ENCODE assay signal across 8 cellular contexts in the genomic region with DNA sequence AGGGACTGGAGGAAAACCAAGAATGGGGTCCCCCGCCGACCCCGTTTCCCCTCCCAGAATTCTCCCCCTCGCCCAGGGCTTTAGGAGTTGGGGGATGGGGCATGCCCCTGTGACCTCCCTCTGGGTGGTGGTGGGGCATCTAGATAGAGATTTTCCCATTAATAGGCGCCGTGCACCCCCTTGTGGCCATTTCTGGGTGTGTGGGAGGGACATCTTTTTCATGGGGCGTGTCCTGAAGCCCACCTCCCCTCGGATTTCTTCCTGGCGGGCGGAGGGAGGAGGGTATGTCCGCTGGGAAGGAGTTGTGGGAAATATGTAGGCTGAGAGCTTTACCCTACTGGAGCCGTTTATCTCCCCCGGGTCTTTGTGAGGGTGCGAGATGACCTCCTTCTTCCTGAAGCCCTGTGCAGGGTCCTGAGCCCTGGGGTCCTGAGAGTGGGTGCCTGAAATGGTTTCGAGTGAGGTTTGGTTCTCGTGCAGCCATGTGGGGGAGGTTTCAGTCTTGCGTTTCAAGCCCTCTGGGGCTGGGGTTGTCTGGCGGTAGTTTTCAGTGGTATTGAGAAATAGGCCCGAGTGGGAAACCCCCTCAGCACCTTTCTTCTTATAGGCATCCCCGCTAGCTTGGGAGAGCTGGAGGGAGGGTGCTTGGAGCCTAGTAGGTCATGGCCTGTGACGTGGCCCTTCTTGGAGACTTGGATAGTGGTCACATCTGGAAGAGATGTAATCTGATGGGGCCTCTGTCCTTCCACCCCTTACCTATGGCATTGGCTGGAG. TPM values are rescaled to one million over a fixed set of nuclear protein-coding genes. Genes with fewer than 3 reads are reported as not detected.
DNase-seq lines count a peak whose midpoint lies in the region; ATAC-seq and TF ChIP-seq lines count a peak whose summit lies in the region.

No MANE protein-coding gene starts in this region.

- no peaks in the 10 kb centered on the region for H3K36me3 ChIP-seq in colonic mucosa

- peak overlapping the region; percentile 82 to 97 for H3K9ac ChIP-seq in colonic mucosa (ENCODE audit: low read depth in 2 of 2, low read length in 2 of 2)

- H3K27ac ChIP-seq in colonic mucosa, result peak overlapping the region; percentile 88

- H3K9me3 ChIP-seq in colonic mucosa, result no peaks in the 10 kb centered on the region

- peak; percentile 37 for DNase-seq in 8988T
- peak; percentile 86 for DNase-seq in GM13977 (ENCODE audit: low spot score)
- DNase-seq in NCI-H345 (lab: John Stamatoyannopoulos, UW), result peak; percentile 62
- peak; percentile 76 to 84 for DNase-seq in activated CD4-positive, alpha-beta T cell treated with anti-CD3 and anti-CD28 coated beads for 4 hours
- DNase-seq in colonic mucosa, result peak; percentile 86
- DNase-seq in lower leg skin (ENCODE audit: low spot score in 2 of 2), result peak; percentile 72 to 95
- peak; percentile 65 to 79 (median 65) for DNase-seq in stimulated activated CD4-positive, alpha-beta T cell treated with anti-CD3 and anti-CD28 coated beads, TNF-alpha, amount 100 ng/mL, for 24 hours (ENCODE audit: low read depth in 3 of 3)

- TF ChIP-seq POLR2A in lower leg skin (IDR thresholded peaks at IDR 0.05), result no peak

- H3K4me1 ChIP-seq in colonic mucosa, result peaks cover 12% of the 10 kb centered on the region

- H3K4me3 ChIP-seq in colonic mucosa (peak overlapping the region; percentile 66), lower leg skin (ENCODE audit: low read depth, poor library complexity, severe bottlenecking) (peak overlapping the region; percentile 80)

- 2 to 3% methylated on average over 21 of the region's 21 CpGs for WGBS in lower leg skin, 2 donors

- ATAC-seq in GM18909 (IDR thresholded peaks at IDR 0.05; ENCODE audit: poor library complexity, unreplicated experiment), result no peak

- peak; percentile 56 for TF ChIP-seq CTCF in GM13977 (IDR thresholded peaks at IDR 0.05; ENCODE audit: extremely low read depth, insufficient read depth, missing control alignments)
- peak; percentile 39 for TF ChIP-seq CTCF in colonic mucosa (IDR thresholded peaks at IDR 0.05)
- no peak for TF ChIP-seq CTCF in lower leg skin (IDR thresholded peaks at IDR 0.05)

- in situ Hi-C loops in GM13977 (cut with MboI; ENCODE audit: low pct_unique_long_range_greater_than_20kb, low sequenced_read_pairs, unreplicated experiment), result no loop called here

- intact Hi-C loops in colonic mucosa (cut with DNase I) (no loop called here), lower leg skin (cut with DNase I; ENCODE audit: low total_unique reads) (no loop called here)

- no peaks in the 10 kb centered on the region for H3K27me3 ChIP-seq in colonic mucosa

RNA-seq across cellular contexts. Expression of gene PRMT1, which starts 1.0 kb away (rescaled TPM):
- total RNA-seq in colonic mucosa, result 100 to 1,000 TPM in 1 of 2 donors, 10 to 100 TPM in 1; 81.3 to 177 TPM
- total RNA-seq in lower leg skin, result 100 to 1,000 TPM; 102 to 117 (median 108) TPM

RNA-seq across cellular contexts. Expression of gene ADM5, which starts 11.3 kb away (rescaled TPM):
- total RNA-seq in colonic mucosa, result 1 to 10 TPM in 1 of 2 donors, under 1 TPM in 1; 0.24 to 2.0 TPM
- 1 to 10 TPM in 3 of 4 donors, under 1 TPM in 1; 0.49 to 3.7 (median 3.5) TPM for total RNA-seq in lower leg skin

RNA-seq across cellular contexts. Expression of gene BCL2L12, which starts 12.4 kb away (rescaled TPM):
- total RNA-seq in colonic mucosa, result 10 to 100 TPM; 17.4 to 60.9 TPM
- 1 to 10 TPM; 6.1 to 9.2 (median 6.6) TPM for total RNA-seq in lower leg skin

RNA-seq across cellular contexts. Expression of gene IRF3, which starts 12.4 kb away (rescaled TPM):
- total RNA-seq in colonic mucosa (100 to 1,000 TPM in 1 of 2 donors, 10 to 100 TPM in 1; 62.9 to 190 TPM), lower leg skin (100 to 1,000 TPM in 1 of 4 donors, 10 to 100 TPM in 3; 38.7 to 102 (median 74.9) TPM)

RNA-seq across cellular contexts. Expression of gene CPT1C, which starts 12.8 kb away (rescaled TPM):
- 1 to 10 TPM; 1.2 to 2.0 TPM for total RNA-seq in colonic mucosa
- total RNA-seq in lower leg skin, result 1 to 10 TPM in 3 of 4 donors, under 1 TPM in 1; 0.97 to 3.3 (median 1.8) TPM

Comparison
In these comparisons a context has a peak if more than half of its experiments do, and no peak if none do; other contexts are left out.
1. CTCF ChIP-seq: peak in GM13977 (single experiment) and colonic mucosa (single experiment); none in lower leg skin (0 of 3).
2. Peak in every context shown above with its lines, with median percentiles within 50 percentile points of each other: DNase-seq.